In the genomic region with DNA sequence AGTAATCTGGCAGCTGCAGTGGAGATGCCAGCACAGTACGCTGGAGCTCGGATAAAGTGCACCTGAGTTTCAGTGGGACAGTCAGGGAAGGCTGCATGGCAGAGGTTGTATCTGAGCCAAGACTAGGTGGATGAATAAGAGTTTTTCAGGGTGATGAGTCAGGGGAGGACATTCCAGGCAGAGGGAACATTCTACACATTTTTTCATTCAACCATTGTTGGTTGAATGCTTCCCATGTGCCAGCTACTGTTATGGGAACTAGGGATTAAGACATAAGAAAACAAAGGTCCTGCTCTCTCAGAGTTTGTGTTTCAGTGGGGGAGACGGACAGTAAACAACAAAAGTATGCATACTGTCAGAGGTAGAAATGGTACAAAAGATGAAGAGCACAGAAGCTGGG, we compare ENCODE assay signal across 1 cellular context.
TF ChIP-seq lines count a peak whose summit lies in the region.

No MANE protein-coding gene starts in this region.

TF ChIP-seq in K562, 482 proteins besides CTCF, POLR2A, EP300 and RAD21:
- TF ChIP-seq, protein P1, sequence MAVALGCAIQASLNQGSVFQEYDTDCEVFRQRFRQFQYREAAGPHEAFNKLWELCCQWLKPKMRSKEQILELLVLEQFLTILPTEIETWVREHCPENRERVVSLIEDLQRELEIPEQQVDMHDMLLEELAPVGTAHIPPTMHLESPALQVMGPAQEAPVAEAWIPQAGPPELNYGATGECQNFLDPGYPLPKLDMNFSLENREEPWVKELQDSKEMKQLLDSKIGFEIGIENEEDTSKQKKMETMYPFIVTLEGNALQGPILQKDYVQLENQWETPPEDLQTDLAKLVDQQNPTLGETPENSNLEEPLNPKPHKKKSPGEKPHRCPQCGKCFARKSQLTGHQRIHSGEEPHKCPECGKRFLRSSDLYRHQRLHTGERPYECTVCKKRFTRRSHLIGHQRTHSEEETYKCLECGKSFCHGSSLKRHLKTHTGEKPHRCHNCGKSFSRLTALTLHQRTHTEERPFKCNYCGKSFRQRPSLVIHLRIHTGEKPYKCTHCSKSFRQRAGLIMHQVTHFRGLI (CRISPR knock-in tag; IDR thresholded peaks at IDR 0.05), result no peak
- peak; percentile 64 for TF ChIP-seq ZFP36 (IDR thresholded peaks at IDR 0.05; ENCODE audit: low read depth, low read length, partially characterized antibody)
